27 cellular contexts compared by ENCODE assay signal in genomic region chr2:119025013-119025412, GRCh38.
"Had no signal": no experiment of that assay in that cellular context is flagged by ENCODE, and none has a peak within 500 bp of the region (broad histone marks: within the 10 kb centered on the region; RNA-seq: fewer than 3 reads in every experiment).

No MANE protein-coding gene starts in this region.

- H3K36me3 Mint-ChIP-seq: activated naive CD8-positive, alpha-beta T cell treated with anti-CD3 and anti-CD28 coated beads for 36 hours had no signal

- H3K4me3 ChIP-seq: ascending aorta, cardiac muscle cell, Peyer's patch had no signal

- H3K27ac Mint-ChIP-seq: activated CD4-positive, alpha-beta T cell treated with anti-CD3 and anti-CD28 coated beads, Interleukin-2, amount 10 ng/mL, durations not matched to agents 24 days and 14 days; activated CD8-positive, alpha-beta T cell treated with anti-CD3 and anti-CD28 coated beads for 36 hours; activated naive CD8-positive, alpha-beta T cell treated with anti-CD3 and anti-CD28 coated beads for 36 hours; activated T-cell treated with anti-CD3 and anti-CD28 coated beads, Interleukin-2, amount 50 U/mL, for 72 hours; activated T-helper 17 cell treated with anti-CD3 and anti-CD28 coated beads, Interleukin-2, amount 50 U/mL, for 72 hours; T-helper 1 cell treated with Interleukin-12 subunit alpha and Interleukin-12 subunit beta and Interleukin-4 antibody, amounts not matched to agents 30 μg/mL and 1 μg/mL, for 36 hours; T-helper 2 cell treated with Interferon-gamma antibody and Interleukin-4, amounts not matched to agents 5 μg/mL and 100 μg/mL, for 36 hours had no signal

- H3K27ac ChIP-seq: ascending aorta, cardiac muscle cell, Peyer's patch had no signal

- H3K9me3 Mint-ChIP-seq: activated CD4-positive, alpha-beta T cell treated with anti-CD3 and anti-CD28 coated beads, Interleukin-2, amount 10 ng/mL, durations not matched to agents 24 days and 14 days; activated CD8-positive, alpha-beta T cell treated with anti-CD3 and anti-CD28 coated beads for 36 hours; activated naive CD8-positive, alpha-beta T cell treated with anti-CD3 and anti-CD28 coated beads for 36 hours; activated T-cell treated with anti-CD3 and anti-CD28 coated beads, Interleukin-2, amount 50 U/mL, for 72 hours; activated T-helper 17 cell treated with anti-CD3 and anti-CD28 coated beads, Interleukin-2, amount 50 U/mL, for 72 hours; central memory CD8-positive, alpha-beta T cell; T-helper 1 cell treated with Interleukin-12 subunit alpha and Interleukin-12 subunit beta and Interleukin-4 antibody, amounts not matched to agents 30 μg/mL and 1 μg/mL, for 36 hours; T-helper 2 cell treated with Interferon-gamma antibody and Interleukin-4, amounts not matched to agents 5 μg/mL and 100 μg/mL, for 36 hours had no signal

- H3K27me3 ChIP-seq: ascending aorta, cardiac muscle cell, Peyer's patch had no signal

- H3K36me3 ChIP-seq: ascending aorta, cardiac muscle cell, Peyer's patch had no signal

- DNase-seq: activated CD4-positive, alpha-beta T cell treated with anti-CD3 and anti-CD28 coated beads, Interleukin-2, amount 10 ng/mL, durations not matched to agents 24 days and 14 days; activated CD4-positive, alpha-beta T cell treated with anti-CD3 and anti-CD28 coated beads, Interleukin-2, amount 50 U/mL, for 4 hours; activated CD8-positive, alpha-beta T cell treated with anti-CD3 and anti-CD28 coated beads for 36 hours; activated effector memory CD4-positive, alpha-beta T cell treated with anti-CD3 and anti-CD28 coated beads, Interleukin-2, amount 50 U/mL, for 16 hours; activated naive CD4-positive, alpha-beta T cell; activated naive CD4-positive, alpha-beta T cell treated with anti-CD3 and anti-CD28 coated beads, Interleukin-2, amount 50 U/mL, for 16 hours; activated naive CD8-positive, alpha-beta T cell treated with anti-CD3 and anti-CD28 coated beads for 36 hours; activated T-cell treated with anti-CD3 and anti-CD28 coated beads, Interleukin-2, amount 50 U/mL, for 1 hour; activated T-cell treated with anti-CD3 and anti-CD28 coated beads, Interleukin-2, amount 50 U/mL, for 72 hours; amygdala; Kasumi-1; KG1; NCI-H1105; NCI-H1417 treated with DMSO at 0.1 percent for 48 hours; NCI-H187 treated with DMSO at 0.1 percent for 48 hours; NCI-H2081 treated with DMSO at 0.1 percent for 48 hours; NCI-H345; NCI-H524 treated with DMSO at 0.1 percent for 48 hours; PC-3; Peyer's patch; Right ventricle myocardium superior had no signal

- H3K4me3 Mint-ChIP-seq: activated CD4-positive, alpha-beta T cell treated with anti-CD3 and anti-CD28 coated beads, Interleukin-2, amount 10 ng/mL, durations not matched to agents 24 days and 14 days; activated CD8-positive, alpha-beta T cell treated with anti-CD3 and anti-CD28 coated beads for 36 hours; activated naive CD8-positive, alpha-beta T cell treated with anti-CD3 and anti-CD28 coated beads for 36 hours; activated T-cell treated with anti-CD3 and anti-CD28 coated beads, Interleukin-2, amount 50 U/mL, for 72 hours; activated T-helper 17 cell treated with anti-CD3 and anti-CD28 coated beads, Interleukin-2, amount 50 U/mL, for 72 hours; central memory CD8-positive, alpha-beta T cell; T-helper 1 cell treated with Interleukin-12 subunit alpha and Interleukin-12 subunit beta and Interleukin-4 antibody, amounts not matched to agents 30 μg/mL and 1 μg/mL, for 36 hours; T-helper 2 cell treated with Interferon-gamma antibody and Interleukin-4, amounts not matched to agents 5 μg/mL and 100 μg/mL, for 36 hours had no signal

- H3K27me3 Mint-ChIP-seq: activated CD4-positive, alpha-beta T cell treated with anti-CD3 and anti-CD28 coated beads, Interleukin-2, amount 10 ng/mL, durations not matched to agents 24 days and 14 days; activated CD8-positive, alpha-beta T cell treated with anti-CD3 and anti-CD28 coated beads for 36 hours had no signal

- H3K9me3 ChIP-seq: ascending aorta, Peyer's patch had no signal

- H3K4me1 Mint-ChIP-seq: activated CD4-positive, alpha-beta T cell treated with anti-CD3 and anti-CD28 coated beads, Interleukin-2, amount 10 ng/mL, durations not matched to agents 24 days and 14 days; activated naive CD8-positive, alpha-beta T cell treated with anti-CD3 and anti-CD28 coated beads for 36 hours; activated T-helper 17 cell treated with anti-CD3 and anti-CD28 coated beads, Interleukin-2, amount 50 U/mL, for 72 hours; central memory CD8-positive, alpha-beta T cell had no signal

- H3K4me1 ChIP-seq: ascending aorta, Peyer's patch had no signal

- ATAC-seq: activated CD8-positive, alpha-beta T cell treated with anti-CD3 and anti-CD28 coated beads for 36 hours; activated T-cell treated with anti-CD3 and anti-CD28 coated beads, Interleukin-2, amount 50 U/mL, for 72 hours; activated T-helper 17 cell treated with anti-CD3 and anti-CD28 coated beads, Interleukin-2, amount 50 U/mL, for 72 hours; PC-3 had no signal
